ENCODE assay signal across 21 cellular contexts in the genomic region with DNA sequence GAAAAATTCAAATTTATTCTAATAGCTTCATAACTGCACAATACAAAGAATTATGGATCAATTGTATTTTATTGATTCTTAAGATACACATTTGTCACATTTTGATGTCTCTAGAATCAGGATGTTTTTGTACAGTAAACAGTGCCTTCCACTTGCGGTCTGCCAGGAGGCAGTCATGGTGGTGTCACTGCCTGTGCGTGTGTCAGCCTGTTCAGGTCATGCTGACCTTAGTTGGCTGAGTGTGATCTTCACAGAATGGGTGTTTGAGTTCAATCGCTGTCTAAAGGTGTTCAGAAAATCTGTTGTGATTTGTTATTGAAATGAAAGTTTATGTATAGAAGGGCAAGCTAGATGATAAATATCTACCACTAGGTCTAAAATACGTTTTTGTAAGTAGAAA.
"Had no signal": no experiment of that assay in that cellular context is flagged by ENCODE, and none has a peak within 500 bp of the region (broad histone marks: within the 10 kb centered on the region; RNA-seq: fewer than 3 reads in every experiment).

No MANE protein-coding gene starts in this region.

- H3K4me2 ChIP-seq: SK-N-SH had no signal

- DNase-seq: Karpas-422, KG1, NCI-H1092, NCI-H1105 treated with DMSO at 0.1 percent for 48 hours, NCI-H1417 treated with DMSO at 0.1 percent for 48 hours, NCI-H146, NCI-H1694 treated with DMSO at 0.1 percent for 48 hours, NCI-H1930, NCI-H2081, NCI-H2107, NCI-H226, NCI-H446, NCI-H510A, NCI-H524 treated with DMSO at 0.1 percent for 48 hours, NCI-H69, NCI-H774, SHP77, SK-N-SH, SW 1271 had no signal

- H3K27ac ChIP-seq: HL-60, RWPE1 had no signal

- H3K9ac ChIP-seq: SK-N-SH had no signal

- H3K9me3 ChIP-seq: SK-N-SH had no signal
